18 cellular contexts compared by ENCODE assay signal in genomic region chr3:161322781-161323568, GRCh38. TPM values are rescaled to one million over a fixed set of nuclear protein-coding genes. Genes with fewer than 3 reads are reported as not detected.
DNase-seq lines count a peak whose midpoint lies in the region; TF ChIP-seq lines count a peak whose summit lies in the region.
"Had no signal": no experiment of that assay in that cellular context is flagged by ENCODE, and none has a peak within 500 bp of the region (broad histone marks: within the 10 kb centered on the region; RNA-seq: fewer than 3 reads in every experiment).

No MANE protein-coding gene starts in this region.

- in situ Hi-C loops in SK-MEL-5 (cut with HindIII; ENCODE audit: low pct_unique_long_range_greater_than_20kb, low sequenced_read_pairs): no loop called here

- peak overlapping the region; percentile 53 for H3K27ac ChIP-seq in 22Rv1
- H3K27ac ChIP-seq: HL-60 had no signal

- TF ChIP-seq CTCF in 22Rv1 (IDR thresholded peaks at IDR 0.05): no peak

- peak; percentile 45 for DNase-seq in DMS53 (lab: John Stamatoyannopoulos, UW)
- no peak for DNase-seq in DMS53 treated with DMSO at 0.1 percent for 48 hours (lab: John Stamatoyannopoulos, UW; ENCODE audit: unreplicated experiment)
- DNase-seq in NCI-H748 (lab: John Stamatoyannopoulos, UW; ENCODE audit: unreplicated experiment): peak; percentile 57
- DNase-seq in SK-MEL-5 (ENCODE audit: low read depth, low spot score): peak; percentile 5
- DNase-seq in anterior cingulate cortex (lab: John Stamatoyannopoulos, UW): no peak
- DNase-seq in stimulated activated CD4-positive, alpha-beta T cell treated with anti-CD3 and anti-CD28 coated beads, Interleukin-15, amount 100 ng/mL, for 24 hours: no peak
- no peak for DNase-seq in stimulated activated naive CD4-positive, alpha-beta T cell (lab: John Stamatoyannopoulos, UW)
- DNase-seq: 8988T; ACHN; C1 segment of cervical spinal cord; CD4-positive, alpha-beta T cell; COR-L47; HCEC 1CT; HFFc6 had no signal

RNA-seq across cellular contexts. Expression of gene SPTSSB, which starts 48.3 kb away (rescaled TPM):
- total RNA-seq in SK-MEL-5 (2014; rRNA removed; shearing (Covaris generic)): not detected in 2 replicates
- not detected in 2 replicates for polyA plus RNA-seq in SK-MEL-5 (2015; cell fraction: cytosol; rRNA removed)
- not detected in 2 replicates for polyA plus RNA-seq in SK-MEL-5 (2015; cell fraction: nucleus; rRNA removed)
- total RNA-seq: Daoy, H4, HFFc6 had no signal

Comparison
In these comparisons a context has a peak if more than half of its experiments do, and no peak if none do; other contexts are left out.
1. DNase-seq: peak in DMS53 (single experiment), NCI-H748 (single experiment) and SK-MEL-5 (single experiment); none in DMS53 treated with DMSO at 0.1 percent for 48 hours (single experiment), anterior cingulate cortex (0 of 58), stimulated activated CD4-positive, alpha-beta T cell treated with anti-CD3 and anti-CD28 coated beads, Interleukin-15, amount 100 ng/mL, for 24 hours (single experiment) and stimulated activated naive CD4-positive, alpha-beta T cell (0 of 6).